8 cellular contexts compared by ENCODE assay signal in genomic region chr7:76606022-76606421, GRCh38. TPM values are rescaled to one million over a fixed set of nuclear protein-coding genes. Genes with fewer than 3 reads are reported as not detected.
DNase-seq lines count a peak whose midpoint lies in the region; ATAC-seq, FAIRE-seq and TF ChIP-seq lines count a peak whose summit lies in the region.
"Not testable (repeated sequence)": the region's sequence is repeated elsewhere in the genome, so short reads cannot be mapped to it uniquely, and the experiment has no call there.

No MANE protein-coding gene starts in this region.

- H3K27me3 ChIP-seq in BLaER1, body of pancreas: not testable (repeated sequence)

- H3K36me3 ChIP-seq in BLaER1, result peaks cover 10% of the 10 kb centered on the region; the same call in 1 of the 2 replicates
- not testable (repeated sequence) for H3K36me3 ChIP-seq in body of pancreas (replicated peaks in 1 of 2; ENCODE audit: insufficient read depth in 1 of 2, low read depth in 2 of 2)

- not testable (repeated sequence) for TF ChIP-seq CTCF in body of pancreas (IDR thresholded peaks at IDR 0.05)

- ATAC-seq in HG03045 (IDR thresholded peaks at IDR 0.05; ENCODE audit: unreplicated experiment) (peak; percentile 94), body of pancreas (peak; percentile 95)

- FAIRE-seq in GM19239 (lab: Jason Lieb, UNC), result peak; percentile 87

- H3K27ac ChIP-seq in BLaER1, result not testable (repeated sequence)
- peak overlapping the region in 2 of 4 donors; percentile 44 to 69 for H3K27ac ChIP-seq in body of pancreas

- H3K4me3 ChIP-seq in BLaER1, body of pancreas: not testable (repeated sequence)

- WGBS in body of pancreas, 2 donors, result 3 to 6% methylated on average over 4 to 5 of the region's 6 CpGs

- intact Hi-C loops in body of pancreas (cut with DNase I), result not testable (repeated sequence)

- not testable (repeated sequence) for H4K20me1 ChIP-seq in BLaER1

- not testable (repeated sequence) for DNase-seq in GM19239 (ENCODE audit: insufficient read length, low spot score)
- DNase-seq in NCI-H1694 treated with DMSO at 0.1 percent for 48 hours (lab: John Stamatoyannopoulos, UW) (peak; percentile 51), UCSD-AML1 (lab: John Stamatoyannopoulos, UW; ENCODE audit: unreplicated experiment) (peak; percentile 38), body of pancreas (peak; percentile 70 to 86 (median 82)), islet precursor cell (peak; percentile 76)
- DNase-seq in stimulated activated CD4-positive, alpha-beta T cell treated with anti-CD3 and anti-CD28 coated beads, Interleukin-2, amount 100 ng/mL, for 24 hours, result peak; percentile 39 to 50

- TF ChIP-seq POLR2A in body of pancreas (IDR thresholded peaks at IDR 0.05), result not testable (repeated sequence)

- H3K4me1 ChIP-seq in BLaER1, body of pancreas: not testable (repeated sequence)

- H3K4me2 ChIP-seq in BLaER1, result peak overlapping the region; percentile 44

- not testable (repeated sequence) for H3K9ac ChIP-seq in BLaER1

- not testable (repeated sequence) for H3K9me3 ChIP-seq in BLaER1, body of pancreas

RNA-seq across cellular contexts. Expression of gene POMZP3, which starts 21.1 kb away (rescaled TPM):
- total RNA-seq in body of pancreas, result 1 to 10 TPM; 4.2 to 7.9 TPM
